19 cellular contexts compared by ENCODE assay signal in the genomic region with DNA sequence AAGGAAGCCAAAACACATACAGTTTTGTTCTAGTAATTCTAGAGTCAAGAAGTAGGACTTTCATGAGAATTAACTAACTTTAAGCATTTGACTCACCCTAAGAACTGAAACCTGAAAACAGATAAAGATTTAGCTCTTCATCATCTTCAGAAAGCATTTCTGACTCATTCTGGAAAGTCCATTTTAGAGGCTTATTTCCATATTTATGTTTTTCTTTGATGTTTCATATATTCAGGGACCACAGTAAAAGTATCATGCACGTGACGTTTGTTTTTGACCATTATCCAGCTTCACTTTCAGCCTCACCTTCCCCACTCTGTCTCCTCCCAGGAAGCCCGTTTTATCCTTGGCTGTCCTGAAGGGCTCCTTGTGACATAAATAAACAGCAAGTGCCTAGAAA.
A peak's percentile ranks its signal among the peaks of the same experiment; 100 is the strongest.
DNase-seq lines count a peak whose midpoint lies in the region; ATAC-seq lines count a peak whose summit lies in the region.
"Had no signal": no experiment of that assay in that cellular context is flagged by ENCODE, and none has a peak within 500 bp of the region (broad histone marks: within the 10 kb centered on the region; RNA-seq: fewer than 3 reads in every experiment).

No MANE protein-coding gene starts in this region.

- no peak overlapping the region for H3K27ac ChIP-seq in naive thymus-derived CD4-positive, alpha-beta T cell (ENCODE audit: low read depth, low read length)
- H3K27ac ChIP-seq: VCaP had no signal

- H3K9me3 Mint-ChIP-seq in naive thymus-derived CD4-positive, alpha-beta T cell: peaks cover 0 to 14% (median 4%) of the 10 kb centered on the region in 11 donors

- ATAC-seq in GM18868 (IDR thresholded peaks at IDR 0.05; ENCODE audit: unreplicated experiment): peak; percentile 93
- peak; percentile 71 for ATAC-seq in GM21529 (IDR thresholded peaks at IDR 0.05; ENCODE audit: unreplicated experiment)
- peak; percentile 76 for ATAC-seq in HG03025 (IDR thresholded peaks at IDR 0.05; ENCODE audit: low FRiP score, unreplicated experiment)
- ATAC-seq in HG03565 (IDR thresholded peaks at IDR 0.05; ENCODE audit: unreplicated experiment): peak; percentile 89
- ATAC-seq in naive thymus-derived CD4-positive, alpha-beta T cell: no peak
- no peak for ATAC-seq in GM19351 (IDR thresholded peaks at IDR 0.05; ENCODE audit: unreplicated experiment)
- ATAC-seq: left colon had no signal

- no peaks in the 10 kb centered on the region for H3K36me3 ChIP-seq in naive thymus-derived CD4-positive, alpha-beta T cell (ENCODE audit: control insufficient read depth in 2 of 3, insufficient read depth in 3 of 3, low read length in 3 of 3)

- CTCF ChIA-PET in naive thymus-derived CD4-positive, alpha-beta T cell (lab: Charles Lee): no interaction called here

- H3K36me3 Mint-ChIP-seq in naive thymus-derived CD4-positive, alpha-beta T cell: no peaks in the 10 kb centered on the region
- H3K36me3 Mint-ChIP-seq: naive B cell had no signal

- no peak overlapping the region for H3K4me3 ChIP-seq in naive thymus-derived CD4-positive, alpha-beta T cell (ENCODE audit: low read length)

- H3K4me1 Mint-ChIP-seq in naive thymus-derived CD4-positive, alpha-beta T cell: no peaks in the 10 kb centered on the region
- H3K4me1 Mint-ChIP-seq: naive B cell had no signal

- no peak overlapping the region for H3K4me3 Mint-ChIP-seq in naive thymus-derived CD4-positive, alpha-beta T cell
- H3K4me3 Mint-ChIP-seq: naive B cell had no signal

- POLR2A ChIA-PET in naive thymus-derived CD4-positive, alpha-beta T cell (lab: Charles Lee): no interaction called here

- no peaks in the 10 kb centered on the region for H3K9me3 ChIP-seq in naive thymus-derived CD4-positive, alpha-beta T cell (ENCODE audit: control insufficient read depth in 2 of 3, low read length in 3 of 3)
- H3K9me3 ChIP-seq: SK-N-SH had no signal

- H3K27me3 ChIP-seq in naive thymus-derived CD4-positive, alpha-beta T cell (ENCODE audit: control insufficient read depth in 2 of 2, insufficient read depth in 2 of 2, low read length in 2 of 2): no peaks in the 10 kb centered on the region

- no peaks in the 10 kb centered on the region for H3K4me1 ChIP-seq in naive thymus-derived CD4-positive, alpha-beta T cell (ENCODE audit: control insufficient read depth in 2 of 2, insufficient read depth in 2 of 2, low read length in 2 of 2)

- intact Hi-C loops in naive thymus-derived CD4-positive, alpha-beta T cell (cut with micrococcal nuclease): no loop called here

- DNase-seq in NOMO-1 treated with dmso at 0.1 percent for 144 hours (lab: John Stamatoyannopoulos, UW; ENCODE audit: unreplicated experiment) (no peak), SIG-M5 treated with dmso at 0.1 percent for 504 hours (lab: John Stamatoyannopoulos, UW; ENCODE audit: unreplicated experiment) (no peak)
- DNase-seq in naive thymus-derived CD4-positive, alpha-beta T cell: no peak
- DNase-seq: DND-41; head of caudate nucleus; Karpas-422; left colon; naive B cell; NCI-H2081 treated with DMSO at 0.1 percent for 48 hours; retina; SK-N-SH; stimulated activated CD4-positive, alpha-beta T cell treated with anti-CD3 and anti-CD28 coated beads, Interleukin-4, amount 100 ng/mL, for 4 hours; stimulated activated naive CD4-positive, alpha-beta T cell treated with Interleukin-2 at 50 U/mL for 16 hours had no signal

- H3K27ac Mint-ChIP-seq in naive thymus-derived CD4-positive, alpha-beta T cell: no peak overlapping the region

- no peaks in the 10 kb centered on the region for H3K27me3 Mint-ChIP-seq in naive thymus-derived CD4-positive, alpha-beta T cell
- H3K27me3 Mint-ChIP-seq: naive B cell had no signal

Comparison
In these comparisons a context has a peak if more than half of its experiments do, and no peak if none do; other contexts are left out.
1. ATAC-seq: peak in GM18868 (single experiment), GM21529 (single experiment), HG03025 (single experiment) and HG03565 (single experiment); none in naive thymus-derived CD4-positive, alpha-beta T cell (single experiment) and GM19351 (single experiment).